1 cellular context compared by ENCODE assay signal in genomic region chrX:100368167-100368566, GRCh38.
TF ChIP-seq lines count a peak whose summit lies in the region.

No MANE protein-coding gene starts in this region.

TF ChIP-seq in K562, 482 proteins besides CTCF, POLR2A, EP300 and RAD21 (continued from another document):
- no peak for TF ChIP-seq USF1 (CRISPR knock-in tag; IDR thresholded peaks at IDR 0.05)
- TF ChIP-seq RNF219 (CRISPR knock-in tag; IDR thresholded peaks at IDR 0.05), result no peak
- no peak for TF ChIP-seq NKRF (IDR thresholded peaks at IDR 0.05; ENCODE audit: borderline replicate concordance)
- TF ChIP-seq ERF (CRISPR knock-in tag; IDR thresholded peaks at IDR 0.05), result no peak
- TF ChIP-seq PCBP2 (IDR thresholded peaks at IDR 0.05; ENCODE audit: low read depth, low read length, poor library complexity, severe bottlenecking), result no peak
- no peak for TF ChIP-seq E2F6 (IDR thresholded peaks at IDR 0.05; ENCODE audit: borderline replicate concordance in 1 of 2, extremely low read depth in 1 of 2, insufficient read depth in 1 of 2, insufficient read length in 1 of 2, low read depth in 1 of 2, low read length in 1 of 2, poor library complexity in 1 of 2, severe bottlenecking in 1 of 2)
- TF ChIP-seq KLF16 (IDR thresholded peaks at IDR 0.05), result no peak
- TF ChIP-seq JUN (IDR thresholded peaks at IDR 0.05; ENCODE audit: borderline replicate concordance, low read depth, low read length), result no peak
- TF ChIP-seq JUN (CRISPR knock-in tag; IDR thresholded peaks at IDR 0.05; ENCODE audit: borderline replicate concordance), result no peak
- TF ChIP-seq E2F3 (CRISPR knock-in tag; IDR thresholded peaks at IDR 0.05), result no peak
TF ChIP-seq in K562: peak in this region for 0.
